In the genomic region with DNA sequence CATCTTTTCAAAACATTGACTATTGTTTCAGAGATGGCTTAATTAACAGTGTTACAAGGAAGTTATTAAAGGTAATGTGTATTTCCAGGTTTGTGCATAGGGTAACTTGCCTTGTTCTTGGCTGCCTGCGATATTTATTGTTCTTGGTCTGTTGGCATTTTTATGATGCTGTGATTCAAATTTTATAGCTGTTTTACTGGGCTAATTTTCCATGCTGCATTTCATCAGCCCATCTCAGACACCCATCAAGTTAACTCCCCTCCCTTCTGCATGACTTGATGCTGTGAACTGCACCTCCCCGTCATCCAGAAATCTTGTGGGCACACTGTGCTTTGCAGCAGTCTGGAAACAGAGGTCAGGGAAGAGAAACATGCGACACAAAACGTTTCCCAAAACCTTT, we compare ENCODE assay signal across 28 cellular contexts.
"Had no signal": no experiment of that assay in that cellular context is flagged by ENCODE, and none has a peak within 500 bp of the region (broad histone marks: within the 10 kb centered on the region; RNA-seq: fewer than 3 reads in every experiment).

No MANE protein-coding gene starts in this region.

- H3K36me3 Mint-ChIP-seq: mesothelial cell of epicardium; naive thymus-derived CD4-positive, alpha-beta T cell; natural killer cell treated with Interleukin-12 subunit alpha and Interleukin-12 subunit beta and Interleukin-15 and Interleukin-18, amount 100 ng/mL, for 72 hours; stimulated activated memory B cell treated with anti-CD40 and anti-IgM and Interleukin-4, amounts not matched to agents 10 μg/mL and 1 μg/mL and 100 μg/mL, for 72 hours had no signal

- H3K27ac Mint-ChIP-seq: mesothelial cell of epicardium; naive thymus-derived CD4-positive, alpha-beta T cell; natural killer cell treated with Interleukin-12 subunit alpha and Interleukin-12 subunit beta and Interleukin-15 and Interleukin-18, amount 100 ng/mL, for 72 hours; progenitor cell of endocrine pancreas; stimulated activated memory B cell treated with anti-CD40 and anti-IgM and Interleukin-4, amounts not matched to agents 10 μg/mL and 1 μg/mL and 100 μg/mL, for 72 hours; stimulated activated naive CD8-positive, alpha-beta T cell treated with anti-CD3 and anti-CD28 coated beads, Interleukin-15, amount 100 ng/mL, for 72 hours had no signal

- H3K4me3 ChIP-seq: left lung, lower lobe of right lung, mucosa of descending colon, ovary, sigmoid colon, smooth muscle cell, tibial nerve, upper lobe of left lung, vagina had no signal

- H3K4me1 Mint-ChIP-seq: mesothelial cell of epicardium; naive thymus-derived CD4-positive, alpha-beta T cell; stimulated activated memory B cell treated with anti-CD40 and anti-IgM and Interleukin-4, amounts not matched to agents 10 μg/mL and 1 μg/mL and 100 μg/mL, for 72 hours; stimulated activated naive CD8-positive, alpha-beta T cell treated with anti-CD3 and anti-CD28 coated beads, Interleukin-15, amount 100 ng/mL, for 72 hours had no signal

- H3K9me3 ChIP-seq: left lung, lower lobe of right lung, ovary, sigmoid colon, tibial nerve, upper lobe of left lung, vagina had no signal

- H3K9me3 Mint-ChIP-seq: mesothelial cell of epicardium; stimulated activated memory B cell treated with anti-CD40 and anti-IgM and Interleukin-4, amounts not matched to agents 10 μg/mL and 1 μg/mL and 100 μg/mL, for 72 hours had no signal

- DNase-seq: hippocampal formation; kidney glomerular epithelial cell; left cardiac atrium; left lung; lower lobe of right lung; mammary epithelial cell; mesenchymal stem cell; mucosa of descending colon; naive thymus-derived CD4-positive, alpha-beta T cell; ovary; retina; right cardiac atrium; sigmoid colon; stimulated activated CD4-positive, alpha-beta T cell treated with anti-CD3 and anti-CD28 coated beads, Interleukin-1b, Interleukin-23, amount 100 ng/mL, for 48 hours; stimulated activated CD4-positive, alpha-beta T cell treated with anti-CD3 and anti-CD28 coated beads, Interleukin-2, amount 100 ng/mL, for 48 hours; stimulated activated CD4-positive, alpha-beta T cell treated with anti-CD3 and anti-CD28 coated beads, Interleukin-4, amount 100 ng/mL, for 4 hours; stimulated activated CD8-positive, alpha-beta memory T cell treated with anti-CD3 and anti-CD28 coated beads, Interleukin-4, amount 100 ng/mL, for 48 hours; stimulated activated naive CD4-positive, alpha-beta T cell treated with Interleukin-2 at 50 U/mL for 16 hours; stimulated activated naive CD8-positive, alpha-beta T cell treated with anti-CD3 and anti-CD28 coated beads, Interleukin-15, amount 100 ng/mL, for 72 hours; substantia nigra; upper lobe of left lung had no signal

- H3K4me2 ChIP-seq: smooth muscle cell had no signal

- H3K27me3 ChIP-seq: left lung, ovary, sigmoid colon, tibial nerve, upper lobe of left lung, vagina had no signal

- H3K27ac ChIP-seq: left lung, lower lobe of right lung, ovary, sigmoid colon, tibial nerve, upper lobe of left lung, vagina had no signal

- H3K27me3 Mint-ChIP-seq: naive thymus-derived CD4-positive, alpha-beta T cell; natural killer cell treated with Interleukin-12 subunit alpha and Interleukin-12 subunit beta and Interleukin-15 and Interleukin-18, amount 100 ng/mL, for 72 hours; stimulated activated memory B cell treated with anti-CD40 and anti-IgM and Interleukin-4, amounts not matched to agents 10 μg/mL and 1 μg/mL and 100 μg/mL, for 72 hours; stimulated activated naive CD8-positive, alpha-beta T cell treated with anti-CD3 and anti-CD28 coated beads, Interleukin-15, amount 100 ng/mL, for 72 hours had no signal

- H3K4me3 Mint-ChIP-seq: mesothelial cell of epicardium; naive thymus-derived CD4-positive, alpha-beta T cell; natural killer cell treated with Interleukin-12 subunit alpha and Interleukin-12 subunit beta and Interleukin-15 and Interleukin-18, amount 100 ng/mL, for 72 hours; stimulated activated memory B cell treated with anti-CD40 and anti-IgM and Interleukin-4, amounts not matched to agents 10 μg/mL and 1 μg/mL and 100 μg/mL, for 72 hours; stimulated activated naive CD8-positive, alpha-beta T cell treated with anti-CD3 and anti-CD28 coated beads, Interleukin-15, amount 100 ng/mL, for 72 hours had no signal

- H3K36me3 ChIP-seq: left lung, lower lobe of right lung, ovary, sigmoid colon, tibial nerve, upper lobe of left lung, vagina had no signal

- H3K4me1 ChIP-seq: left lung, lower lobe of right lung, tibial nerve, upper lobe of left lung had no signal
